Comparison of ENCODE assay signal across 8 cellular contexts in genomic region chr5:124650960-124651662, GRCh38.
DNase-seq lines count a peak whose midpoint lies in the region; ATAC-seq and TF ChIP-seq lines count a peak whose summit lies in the region.

No MANE protein-coding gene starts in this region.

- peaks cover 34% of the 10 kb centered on the region for H3K36me3 Mint-ChIP-seq in GM23338 (ENCODE audit: low read depth)
- no peaks in the 10 kb centered on the region for H3K36me3 Mint-ChIP-seq in activated CD8-positive, alpha-beta T cell treated with anti-CD3 and anti-CD28 coated beads for 36 hours (ENCODE audit: low read depth)

- intact Hi-C loops in activated CD8-positive, alpha-beta T cell treated with anti-CD3 and anti-CD28 coated beads for 36 hours (cut with micrococcal nuclease): no loop called here
- intact Hi-C loops in gastrocnemius medialis (cut with DNase I; ENCODE audit: low total_unique reads): loop anchor here (2.0 to 10.0 kb wide), 5 partner anchors 119 to 714 kb away; no protein-coding TSS in a partner anchor

- peak; percentile 6; the same call in 1 of the 3 replicates for ATAC-seq in GM23338
- ATAC-seq in activated CD8-positive, alpha-beta T cell treated with anti-CD3 and anti-CD28 coated beads for 36 hours: no peak
- ATAC-seq in gastrocnemius medialis: peak in 1 of 2 donors; percentile 20

- no peaks in the 10 kb centered on the region for H3K9me3 Mint-ChIP-seq in GM23338
- H3K9me3 Mint-ChIP-seq in activated CD8-positive, alpha-beta T cell treated with anti-CD3 and anti-CD28 coated beads for 36 hours: no peaks in the 10 kb centered on the region

- H3K4me3 ChIP-seq in GM23338: peak overlapping the region; percentile 49
- H3K4me3 ChIP-seq in cardiac muscle cell: peak overlapping the region; percentile 13
- H3K4me3 ChIP-seq in gastrocnemius medialis: peak overlapping the region; percentile 67 to 79 (median 69)

- H2AFZ ChIP-seq in GM23338: no peak overlapping the region

- POLR2A ChIA-PET in activated CD8-positive, alpha-beta T cell treated with anti-CD3 and anti-CD28 coated beads for 36 hours (lab: Charles Lee): interaction anchor here (0.7 kb wide), 1 partner anchor 11 kb away, joined by 3 read pairs; no protein-coding TSS in a partner anchor

- no peaks in the 10 kb centered on the region for H4K20me1 ChIP-seq in GM23338 (replicated peaks; ENCODE audit: insufficient read depth)

- H3K4me2 ChIP-seq in GM23338: peak overlapping the region; percentile 79

- peaks cover 9% of the 10 kb centered on the region for H3K27me3 Mint-ChIP-seq in GM23338 (ENCODE audit: insufficient read depth, low read depth, poor library complexity)
- peaks cover 29% of the 10 kb centered on the region for H3K27me3 Mint-ChIP-seq in activated CD8-positive, alpha-beta T cell treated with anti-CD3 and anti-CD28 coated beads for 36 hours

- TF ChIP-seq POLR2A in gastrocnemius medialis (IDR thresholded peaks at IDR 0.05): no peak

- no peak overlapping the region for H3K27ac Mint-ChIP-seq in GM23338
- no peak overlapping the region for H3K27ac Mint-ChIP-seq in activated CD8-positive, alpha-beta T cell treated with anti-CD3 and anti-CD28 coated beads for 36 hours

- H3K9me3 ChIP-seq in cardiac muscle cell (ENCODE audit: low read depth) (no peaks in the 10 kb centered on the region), gastrocnemius medialis (no peaks in the 10 kb centered on the region)

- in situ Hi-C loops in gastrocnemius medialis (cut with MboI; ENCODE audit: low sequenced_read_pairs in 4 of 4): loop anchor here in 2 of 4 donors (10.0 kb wide), 2 partner anchors 84 to 94 kb away; partner anchors contain the start of gene ZNF608 (in 1 of the 2)

- H3K4me1 ChIP-seq in GM23338 (ENCODE audit: insufficient read depth): peaks cover 39% of the 10 kb centered on the region
- peaks cover 80% of the 10 kb centered on the region for H3K4me1 ChIP-seq in cardiac muscle cell (ENCODE audit: low read depth)
- peaks cover 51 to 59% of the 10 kb centered on the region in 2 donors for H3K4me1 ChIP-seq in gastrocnemius medialis

- H3K36me3 ChIP-seq in GM23338 (ENCODE audit: insufficient read depth) (0 out of 2 replicates have a peak, but pooled peaks cover 3% of the 10 kb centered on the region), cardiac muscle cell (peaks cover 19% of the 10 kb centered on the region), gastrocnemius medialis (peaks cover 0 to 5% of the 10 kb centered on the region in 2 donors)

- H3K27ac ChIP-seq in GM23338 (ENCODE audit: low read depth) (peak overlapping the region; percentile 86), cardiac muscle cell (peak overlapping the region; percentile 76), gastrocnemius medialis (peak overlapping the region; percentile 76 to 86 (median 83))

- DNase-seq in GM23338 (ENCODE audit: low spot score) (no peak), cardiac muscle cell (ENCODE audit: low read depth in 1 of 2, low spot score in 1 of 2) (peak in 1 of 2 donors; percentile 60), gastrocnemius medialis (no peak), GM03348 (ENCODE audit: low spot score) (no peak), retina (no peak), DMS79 (lab: John Stamatoyannopoulos, UW) (no peak)
- DNase-seq in activated CD8-positive, alpha-beta T cell treated with anti-CD3 and anti-CD28 coated beads for 36 hours: no peak
- DNase-seq in stimulated activated CD8-positive, alpha-beta memory T cell treated with anti-CD3 and anti-CD28 coated beads, Interleukin-4, amount 100 ng/mL, for 48 hours: no peak

- CTCF ChIA-PET in activated CD8-positive, alpha-beta T cell treated with anti-CD3 and anti-CD28 coated beads for 36 hours (lab: Charles Lee): no interaction called here

- no peaks in the 10 kb centered on the region for H3K9me2 ChIP-seq in GM23338 (ENCODE audit: insufficient read depth)

- H3K79me2 ChIP-seq in GM23338 (replicated peaks; ENCODE audit: insufficient read depth): peaks cover 62% of the 10 kb centered on the region

- peak overlapping the region; percentile 63; the same call in 2 of the 3 replicates for H3K4me3 Mint-ChIP-seq in GM23338
- H3K4me3 Mint-ChIP-seq in activated CD8-positive, alpha-beta T cell treated with anti-CD3 and anti-CD28 coated beads for 36 hours: peak overlapping the region; percentile 22

- TF ChIP-seq CTCF in GM23338 (conservative IDR thresholded peaks at IDR 0.05; ENCODE audit: low read depth in 2 of 2): no peak
- no peak for TF ChIP-seq CTCF in activated CD8-positive, alpha-beta T cell treated with anti-CD3 and anti-CD28 coated beads for 36 hours (IDR thresholded peaks at IDR 0.05)
- TF ChIP-seq CTCF in cardiac muscle cell (IDR thresholded peaks at IDR 0.05; ENCODE audit: low read depth, low read length): no peak
- TF ChIP-seq CTCF in gastrocnemius medialis (IDR thresholded peaks at IDR 0.05 in 4 of 5, conservative IDR thresholded peaks at IDR 0.05 in 1 of 5): no peak

- no peaks in the 10 kb centered on the region for H3F3A ChIP-seq in GM23338 (replicated peaks; ENCODE audit: low read depth)

- H3K27me3 ChIP-seq in GM23338 (ENCODE audit: insufficient read depth): no peaks in the 10 kb centered on the region
- no peaks in the 10 kb centered on the region for H3K27me3 ChIP-seq in cardiac muscle cell
- no peaks in the 10 kb centered on the region for H3K27me3 ChIP-seq in gastrocnemius medialis

- H3K4me1 Mint-ChIP-seq in GM23338: peaks cover 51% of the 10 kb centered on the region
- peaks cover 27% of the 10 kb centered on the region for H3K4me1 Mint-ChIP-seq in activated CD8-positive, alpha-beta T cell treated with anti-CD3 and anti-CD28 coated beads for 36 hours (ENCODE audit: low read depth)

TF ChIP-seq in GM23338, 12 proteins besides CTCF, POLR2A, EP300 and RAD21:
- TF ChIP-seq STAT1 (IDR thresholded peaks at IDR 0.05; ENCODE audit: unreplicated experiment): no peak
- TF ChIP-seq ZNF462 (CRISPR knock-in tag; IDR thresholded peaks at IDR 0.05): no peak
- no peak for TF ChIP-seq ZNF331 (CRISPR knock-in tag; IDR thresholded peaks at IDR 0.05; ENCODE audit: low read depth)
- TF ChIP-seq NANOG (IDR thresholded peaks at IDR 0.05; ENCODE audit: borderline replicate concordance): no peak
- no peak for TF ChIP-seq EZH2phosphoT487 (IDR thresholded peaks at IDR 0.05; ENCODE audit: unreplicated experiment)

Comparison
In these comparisons a context has a peak if more than half of its experiments do, and no peak if none do; other contexts are left out.
1. H3K4me3 ChIP-seq: peak in every context shown above with its lines; median percentile 69 in gastrocnemius medialis; 49 in GM23338; 13 in cardiac muscle cell.